Comparison of ENCODE assay signal across 7 cellular contexts in genomic region chr18:12657048-12657848, GRCh38. TPM values are rescaled to one million over a fixed set of nuclear protein-coding genes. Genes with fewer than 3 reads are reported as not detected.
DNase-seq lines count a peak whose midpoint lies in the region; ATAC-seq and TF ChIP-seq lines count a peak whose summit lies in the region.

No MANE protein-coding gene starts in this region.

- H3K9me3 ChIP-seq in gastroesophageal sphincter (no peaks in the 10 kb centered on the region), neuronal stem cell (replicated peaks in 1 of 2; ENCODE audit: control insufficient read depth in 2 of 2, insufficient read depth in 1 of 2, low read depth in 1 of 2, low read length in 2 of 2) (no peaks in the 10 kb centered on the region)

- H3K4ac ChIP-seq in neuronal stem cell (ENCODE audit: low read length): no peak overlapping the region

- H2BK5ac ChIP-seq in neuronal stem cell (ENCODE audit: low read length): peak overlapping the region; percentile 93

- H3K79me1 ChIP-seq in neuronal stem cell (ENCODE audit: low read depth, low read length): no peaks in the 10 kb centered on the region

- no peak overlapping the region for H4K91ac ChIP-seq in neuronal stem cell (ENCODE audit: low read depth, low read length, poor library complexity)

- no peak overlapping the region for H4K8ac ChIP-seq in neuronal stem cell (ENCODE audit: low read depth, low read length)

- peak overlapping the region; percentile 85 for H3K23ac ChIP-seq in neuronal stem cell (ENCODE audit: low read depth, low read length, poor library complexity)

- no peak for DNase-seq in GM06990 (ENCODE audit: extremely low read depth, insufficient read length)
- DNase-seq in LHCN-M2 (ENCODE audit: low read depth): peak; percentile 31
- DNase-seq in activated gamma-delta T cell (lab: John Stamatoyannopoulos, UW): peak; percentile 21
- peak; percentile 21 for DNase-seq in neuronal stem cell (ENCODE audit: low spot score)
- DNase-seq in inferior parietal cortex (ENCODE audit: extremely low spot score): no peak

- peak overlapping the region; percentile 71 for H3K14ac ChIP-seq in neuronal stem cell (ENCODE audit: low read length)

- H3K27ac ChIP-seq in gastroesophageal sphincter (peak overlapping the region; percentile 95 to 98 (median 98)), neuronal stem cell (replicated peaks; ENCODE audit: low read length) (no peak overlapping the region)

- H3K4me3 ChIP-seq in GM06990 (replicated peaks; ENCODE audit: low read depth, low read length): peak overlapping the region; percentile 73
- peak overlapping the region; percentile 83 to 84 for H3K4me3 ChIP-seq in gastroesophageal sphincter
- peak overlapping the region; percentile 64 to 98 for H3K4me3 ChIP-seq in neuronal stem cell (ENCODE audit: low read length in 2 of 2)

- no peak overlapping the region for H2AK5ac ChIP-seq in neuronal stem cell (ENCODE audit: low read depth, low read length)

- H3K18ac ChIP-seq in neuronal stem cell (ENCODE audit: low read length): peak overlapping the region; percentile 94

- H2BK120ac ChIP-seq in neuronal stem cell (ENCODE audit: low read depth, low read length): no peak overlapping the region

- H3K9ac ChIP-seq in neuronal stem cell (ENCODE audit: low read depth, low read length, poor library complexity): peak overlapping the region; percentile 93

- peak; percentile 54 to 55 for TF ChIP-seq POLR2A in gastroesophageal sphincter (IDR thresholded peaks at IDR 0.05)

- H3K36me3 ChIP-seq in GM06990 (ENCODE audit: control insufficient read depth, insufficient read depth, low read length) (no peaks in the 10 kb centered on the region), gastroesophageal sphincter (peaks cover 0 to 6% of the 10 kb centered on the region in 2 donors), neuronal stem cell (replicated peaks in 1 of 2; ENCODE audit: control insufficient read depth in 2 of 2, insufficient read depth in 2 of 2, low read length in 2 of 2) (peaks cover 0 to 17% of the 10 kb centered on the region in 2 donors)

- TF ChIP-seq CTCF in GM06990 (IDR thresholded peaks at IDR 0.05; ENCODE audit: insufficient read depth, low read length, poor library complexity, severe bottlenecking): no peak
- TF ChIP-seq CTCF in gastroesophageal sphincter (IDR thresholded peaks at IDR 0.05): no peak

- no peak overlapping the region for H2BK12ac ChIP-seq in neuronal stem cell (ENCODE audit: low read length)

- no peak for TF ChIP-seq EP300 in gastroesophageal sphincter (IDR thresholded peaks at IDR 0.05)

- H3K27me3 ChIP-seq in GM06990 (replicated peaks; ENCODE audit: control insufficient read depth, insufficient read depth, low read length) (no peaks in the 10 kb centered on the region), gastroesophageal sphincter (no peaks in the 10 kb centered on the region), neuronal stem cell (ENCODE audit: control insufficient read depth in 3 of 3, insufficient read depth in 3 of 3, low read depth in 1 of 3, low read length in 3 of 3) (peaks cover 0 to 6% (median 0%) of the 10 kb centered on the region in 3 experiments)

- H3K4me1 ChIP-seq in gastroesophageal sphincter (peaks cover 0 to 54% (median 4%) of the 10 kb centered on the region in 3 donors), neuronal stem cell (ENCODE audit: control insufficient read depth in 2 of 2, insufficient read depth in 1 of 2, low read depth in 1 of 2, low read length in 2 of 2) (peaks cover 2 to 13% of the 10 kb centered on the region in 2 donors)

- ATAC-seq in GM21723 (IDR thresholded peaks at IDR 0.05; ENCODE audit: unreplicated experiment): peak; percentile 50
- ATAC-seq in gastroesophageal sphincter: peak; percentile 72

- H2AFZ ChIP-seq in neuronal stem cell (ENCODE audit: low read length): peak overlapping the region; percentile 97

- peak overlapping the region; percentile 16 for H2BK15ac ChIP-seq in neuronal stem cell (ENCODE audit: low read length)

- peak overlapping the region; percentile 100 for H3K4me2 ChIP-seq in neuronal stem cell (ENCODE audit: insufficient read depth, low read length, poor library complexity, severe bottlenecking)

- WGBS in gastroesophageal sphincter (ENCODE audit: low coverage in 1 of 2), 2 donors: no CpG with 5 or more reads among the region's 108 CpGs
- WGBS in neuronal stem cell (ENCODE audit: extremely low coverage in 2 of 2, insufficient read length in 2 of 2, insufficient replicate concordance in 1 of 2), 2 donors: no CpG with 5 or more reads among the region's 108 CpGs

RNA-seq across cellular contexts. Expression of gene SPIRE1, which starts 0.7 kb away (rescaled TPM):
- total RNA-seq in LHCN-M2 (2014; rRNA removed) (21.6 and 26.0 TPM in 2 replicates), gastroesophageal sphincter (10 to 100 TPM; 37.4 to 50.8 (median 43.0) TPM)
- polyA plus RNA-seq in LHCN-M2 (2012): 15.9 TPM
- polyA plus RNA-seq in neuronal stem cell (2013, experiment 1 of 2): 12.5 TPM
- 12.0 TPM for polyA plus RNA-seq in neuronal stem cell (2013, experiment 2 of 2)

RNA-seq across cellular contexts. Expression of gene CEP76, which starts 45.3 kb away (rescaled TPM):
- total RNA-seq in LHCN-M2 (2014; rRNA removed) (12.9 and 13.8 TPM in 2 replicates), gastroesophageal sphincter (10 to 100 TPM in 2 of 4 donors, 1 to 10 TPM in 2; 6.8 to 14.2 (median 9.6) TPM)
- polyA plus RNA-seq in LHCN-M2 (2012): 2.6 TPM
- 10.3 TPM for polyA plus RNA-seq in neuronal stem cell (2013, experiment 1 of 2)
- polyA plus RNA-seq in neuronal stem cell (2013, experiment 2 of 2): 12.5 TPM

RNA-seq across cellular contexts. Expression of gene PSMG2, which starts 45.6 kb away (rescaled TPM):
- 92.8 and 95.2 TPM in 2 replicates for total RNA-seq in LHCN-M2 (2014; rRNA removed)
- 49.1 TPM for polyA plus RNA-seq in LHCN-M2 (2012)
- total RNA-seq in gastroesophageal sphincter: 100 to 1,000 TPM in 1 of 4 donors, 10 to 100 TPM in 3; 80.5 to 101 (median 82.3) TPM
- 67.9 TPM for polyA plus RNA-seq in neuronal stem cell (2013, experiment 1 of 2)
- polyA plus RNA-seq in neuronal stem cell (2013, experiment 2 of 2): 69.9 TPM

Comparison
In these comparisons a context has a peak if more than half of its experiments do, and no peak if none do; other contexts are left out.
1. DNase-seq: peak in LHCN-M2 (single experiment), activated gamma-delta T cell (single experiment) and neuronal stem cell (single experiment); none in GM06990 (single experiment) and inferior parietal cortex (single experiment).
2. Peak in every context shown above with its lines, with median percentiles within 50 percentile points of each other: H3K4me3 ChIP-seq.